Comparison of ENCODE assay signal across 15 cellular contexts in the genomic region with DNA sequence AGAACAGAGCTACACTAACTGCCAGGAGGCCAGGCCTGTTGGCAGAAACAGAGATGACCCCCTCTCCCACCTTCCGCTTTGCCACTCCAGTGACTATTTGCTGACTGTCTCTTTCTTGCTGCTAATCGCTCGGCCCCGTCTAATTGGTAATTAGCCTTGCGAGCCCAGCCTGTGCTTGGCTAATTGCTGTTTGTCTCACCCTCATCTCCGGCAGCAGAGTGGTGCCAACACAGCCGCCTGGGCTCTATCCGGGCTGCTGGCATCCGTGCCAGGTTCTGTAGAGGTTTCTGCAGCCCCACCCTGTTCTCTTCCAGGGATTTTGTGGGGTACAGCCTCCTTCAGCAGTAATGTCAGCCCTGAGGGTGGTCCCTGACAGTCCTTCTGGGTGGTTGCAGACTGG.
DNase-seq lines count a peak whose midpoint lies in the region; ATAC-seq and TF ChIP-seq lines count a peak whose summit lies in the region.
"Had no signal": no experiment of that assay in that cellular context is flagged by ENCODE, and none has a peak within 500 bp of the region (broad histone marks: within the 10 kb centered on the region; RNA-seq: fewer than 3 reads in every experiment).

No MANE protein-coding gene starts in this region.

- peak overlapping the region in 1 of 3 experiments; percentile 8 for H3K4me3 Mint-ChIP-seq in nephron

- H3K27me3 Mint-ChIP-seq in nephron (ENCODE audit: low read depth), result peaks cover 31% of the 10 kb centered on the region

- no peak for ATAC-seq in GM21737 (IDR thresholded peaks at IDR 0.05; ENCODE audit: unreplicated experiment)
- ATAC-seq: PC-3 had no signal

- H3K9me3 Mint-ChIP-seq in nephron, result no peaks in the 10 kb centered on the region

- TF ChIP-seq CTCF in nephron (IDR thresholded peaks at IDR 0.05; ENCODE audit: unreplicated experiment in 3 of 3), result no peak

- DNase-seq in NCI-H748 (lab: John Stamatoyannopoulos, UW; ENCODE audit: unreplicated experiment), result peak; percentile 7
- no peak for DNase-seq in NCI-H748 treated with DMSO at 0.1 percent for 48 hours (lab: John Stamatoyannopoulos, UW)
- DNase-seq in NCI-H1105 (lab: John Stamatoyannopoulos, UW), result peak; percentile 47
- DNase-seq in RPMI8226, result peak; percentile 34
- no peak for DNase-seq in SIG-M5 treated with dmso at 0.1 percent for 504 hours (lab: John Stamatoyannopoulos, UW; ENCODE audit: unreplicated experiment)
- DNase-seq in HUDEP-2 (lab: John Stamatoyannopoulos, UW; ENCODE audit: unreplicated experiment in 76 of 76), result no peak
- DNase-seq: IMR-90, Kasumi-1, NCI-H187, NCI-H226, NCI-H526 treated with DMSO at 0.1 percent for 48 hours, PC-3, SW 1271 had no signal

- H3K4me1 Mint-ChIP-seq in nephron, result peaks cover 63% of the 10 kb centered on the region

- H3K36me3 Mint-ChIP-seq in nephron (ENCODE audit: low read depth), result no peaks in the 10 kb centered on the region

- H3K27ac Mint-ChIP-seq in nephron, result peak overlapping the region; percentile 23 to 81 (median 27)

Comparison
In these comparisons a context has a peak if more than half of its experiments do, and no peak if none do; other contexts are left out.
1. DNase-seq: peak in NCI-H748 (single experiment), NCI-H1105 (single experiment) and RPMI8226 (single experiment); none in NCI-H748 treated with DMSO at 0.1 percent for 48 hours (single experiment), SIG-M5 treated with dmso at 0.1 percent for 504 hours (single experiment) and HUDEP-2 (0 of 76).